ENCODE assay signal across 20 cellular contexts in genomic region chr1:6909857-6910256, GRCh38.
A peak's percentile ranks its signal among the peaks of the same experiment; 100 is the strongest.
DNase-seq lines count a peak whose midpoint lies in the region; ATAC-seq and TF ChIP-seq lines count a peak whose summit lies in the region.
"Had no signal": no experiment of that assay in that cellular context is flagged by ENCODE, and none has a peak within 500 bp of the region (broad histone marks: within the 10 kb centered on the region; RNA-seq: fewer than 3 reads in every experiment).

No MANE protein-coding gene starts in this region.

- H3K9me3 Mint-ChIP-seq in Caco-2 (ENCODE audit: unreplicated experiment): no peaks in the 10 kb centered on the region

- H3K4me1 Mint-ChIP-seq in Caco-2 (ENCODE audit: low read depth, unreplicated experiment): no peaks in the 10 kb centered on the region

- DNase-seq in LNCaP clone FGC (ENCODE audit: low read depth) (peak; percentile 83), coronary artery (ENCODE audit: low spot score) (peak; percentile 22), mucosa of descending colon (no peak), NCI-H1417 treated with DMSO at 0.1 percent for 48 hours (lab: John Stamatoyannopoulos, UW) (no peak), SKM-1 treated with dmso at 0.1 percent for 144 hours (lab: John Stamatoyannopoulos, UW; ENCODE audit: unreplicated experiment) (no peak), Caco-2 (no peak)
- DNase-seq: C1 segment of cervical spinal cord; CD8-positive, alpha-beta T cell; DMS 273 treated with DMSO at 0.1 percent for 48 hours; DMS79 treated with DMSO at 0.1 percent for 48 hours; KBM-7; MG63; NCI-H1105 treated with DMSO at 0.1 percent for 48 hours; NCI-H1694 treated with DMSO at 0.1 percent for 48 hours; NCI-H2081; NCI-H2227 treated with DMSO at 0.1 percent for 48 hours; PC-3; SK-N-SH had no signal

- POLR2A ChIA-PET in Caco-2 (lab: Charles Lee): no interaction called here

- BruUV-seq in Caco-2 (replicated peaks; lab: Mats Ljungman, UMichigan): no TSS peak

- CTCF ChIA-PET in Caco-2 (lab: Charles Lee): no interaction called here

- H3K27me3 ChIP-seq in Caco-2 (replicated peaks; ENCODE audit: control insufficient read depth, insufficient read depth, low read length): no peaks in the 10 kb centered on the region
- H3K27me3 ChIP-seq: MG63 had no signal

- peak; percentile 61 for ATAC-seq in mucosa of descending colon
- no peak for ATAC-seq in GM19328 (IDR thresholded peaks at IDR 0.05; ENCODE audit: unreplicated experiment)
- ATAC-seq: CD8-positive, alpha-beta T cell; HCT116; PC-3 had no signal

- H3K9me3 ChIP-seq in mucosa of descending colon (no peaks in the 10 kb centered on the region), Caco-2 (no peaks in the 10 kb centered on the region)
- H3K9me3 ChIP-seq: MG63, SK-N-SH had no signal

- H3K36me3 Mint-ChIP-seq in Caco-2 (ENCODE audit: insufficient read depth, unreplicated experiment): no peaks in the 10 kb centered on the region
- H3K36me3 Mint-ChIP-seq: CD8-positive, alpha-beta T cell had no signal

- H3K36me3 ChIP-seq in mucosa of descending colon (ENCODE audit: low read depth) (no peaks in the 10 kb centered on the region), Caco-2 (ENCODE audit: control insufficient read depth, insufficient read depth, low read length) (no peaks in the 10 kb centered on the region)
- H3K36me3 ChIP-seq: MG63 had no signal

- H3K4me3 ChIP-seq in LNCaP clone FGC (ENCODE audit: low read depth, low read length) (no peak overlapping the region), coronary artery (no peak overlapping the region), mucosa of descending colon (no peak overlapping the region), Caco-2 (ENCODE audit: low read depth, low read length) (no peak overlapping the region)
- H3K4me3 ChIP-seq: MG63 had no signal

- no peak overlapping the region for H3K27ac Mint-ChIP-seq in Caco-2 (ENCODE audit: unreplicated experiment)
- H3K27ac Mint-ChIP-seq: CD8-positive, alpha-beta T cell had no signal

- no peak overlapping the region for H3K4me3 Mint-ChIP-seq in Caco-2 (ENCODE audit: unreplicated experiment)
- H3K4me3 Mint-ChIP-seq: CD8-positive, alpha-beta T cell had no signal

- no peaks in the 10 kb centered on the region for H3K4me1 ChIP-seq in mucosa of descending colon (ENCODE audit: low read depth)
- no peaks in the 10 kb centered on the region for H3K4me1 ChIP-seq in Caco-2

- peaks cover 3% of the 10 kb centered on the region for H3K27me3 Mint-ChIP-seq in Caco-2 (ENCODE audit: insufficient read depth, unreplicated experiment)

- H3K27ac ChIP-seq in coronary artery: no peak overlapping the region

- TF ChIP-seq CTCF in LNCaP clone FGC (IDR thresholded peaks at IDR 0.05; ENCODE audit: control insufficient read depth, extremely low read depth, insufficient read depth) (no peak), coronary artery (IDR thresholded peaks at IDR 0.05) (no peak), mucosa of descending colon (IDR thresholded peaks at IDR 0.05) (no peak), Caco-2 (IDR thresholded peaks at IDR 0.05; ENCODE audit: insufficient read depth in 1 of 2, low read depth in 1 of 2, low read length in 1 of 2, severe bottlenecking in 1 of 2, unreplicated experiment in 1 of 2) (no peak)

- intact Hi-C loops in mucosa of descending colon (cut with DNase I, micrococcal nuclease) (no loop called here), Caco-2 (cut with micrococcal nuclease; ENCODE audit: unreplicated experiment) (no loop called here)

Comparison
In these comparisons a context has a peak if more than half of its experiments do, and no peak if none do; other contexts are left out.
1. DNase-seq: peak in LNCaP clone FGC (single experiment) and coronary artery (single experiment); none in mucosa of descending colon (0 of 3), NCI-H1417 treated with DMSO at 0.1 percent for 48 hours (single experiment), SKM-1 treated with dmso at 0.1 percent for 144 hours (single experiment) and Caco-2 (0 of 2).